ENCODE assay signal across 11 cellular contexts in genomic region chr1:39293375-39294070, GRCh38.
DNase-seq lines count a peak whose midpoint lies in the region; ATAC-seq, FAIRE-seq and TF ChIP-seq lines count a peak whose summit lies in the region.
"Had no signal": no experiment of that assay in that cellular context is flagged by ENCODE, and none has a peak within 500 bp of the region (broad histone marks: within the 10 kb centered on the region; RNA-seq: fewer than 3 reads in every experiment).

No MANE protein-coding gene starts in this region.

- no peak for TF ChIP-seq CTCF in fibroblast of villous mesenchyme (IDR thresholded peaks at IDR 0.05; ENCODE audit: insufficient read depth, low read depth, low read length)
- TF ChIP-seq CTCF in psoas muscle (IDR thresholded peaks at IDR 0.05), result no peak
- TF ChIP-seq CTCF in vagina (IDR thresholded peaks at IDR 0.05), result no peak

- H3K4me1 Mint-ChIP-seq in T-helper 17 cell (peaks cover 22% of the 10 kb centered on the region), immature natural killer cell (peaks cover 5 to 14% of the 10 kb centered on the region in 2 donors)

- DNase-seq in GM03348 (ENCODE audit: low spot score) (peak; percentile 43), T-helper 17 cell (no peak), fibroblast of villous mesenchyme (ENCODE audit: low read depth) (peak; percentile 24), psoas muscle (no peak), immature natural killer cell (no peak), GM12891 (ENCODE audit: insufficient read length, low spot score) (no peak), vagina (ENCODE audit: extremely low spot score in 2 of 2) (no peak)
- DNase-seq: activated effector memory CD4-positive, alpha-beta T cell treated with anti-CD3 and anti-CD28 coated beads, Interleukin-2, amount 50 U/mL, for 16 hours; MM.1S; SHP77 treated with DMSO at 0.1 percent for 48 hours; stimulated activated CD4-positive, alpha-beta T cell treated with anti-CD3 and anti-CD28 coated beads, Interleukin-12 subunit alpha, Interleukin-12 subunit beta, amount 100 ng/mL, for 4 hours had no signal

- 69 to 76% (median 71%) methylated on average over 3 of the region's 3 CpGs for WGBS in psoas muscle, 3 donors

- intact Hi-C loops in psoas muscle (cut with DNase I) (no loop called here), vagina (cut with DNase I) (no loop called here)

- no peak for FAIRE-seq in GM12891 (lab: Jason Lieb, UNC)

- peaks cover 3% of the 10 kb centered on the region for H3K36me3 Mint-ChIP-seq in T-helper 17 cell (ENCODE audit: low read depth)
- H3K36me3 Mint-ChIP-seq in immature natural killer cell, result peaks cover 28 to 68% (median 41%) of the 10 kb centered on the region in 3 donors

- no peaks in the 10 kb centered on the region for H3K4me1 ChIP-seq in psoas muscle
- H3K4me1 ChIP-seq in vagina, result peaks cover 9% of the 10 kb centered on the region

- no peak overlapping the region for H3K4me3 Mint-ChIP-seq in T-helper 17 cell
- no peak overlapping the region for H3K4me3 Mint-ChIP-seq in immature natural killer cell

- no peak for ATAC-seq in T-helper 17 cell
- ATAC-seq in psoas muscle, result peak; percentile 62 to 80 (median 79)

- H3K9me3 ChIP-seq in T-helper 17 cell (ENCODE audit: control insufficient read depth, low read length, poor library complexity, severe bottlenecking) (no peaks in the 10 kb centered on the region), psoas muscle (no peaks in the 10 kb centered on the region), vagina (no peaks in the 10 kb centered on the region)

- H3K27me3 ChIP-seq in psoas muscle (ENCODE audit: insufficient read depth in 3 of 3, low read length in 2 of 3), result no peaks in the 10 kb centered on the region
- H3K27me3 ChIP-seq in vagina, result no peaks in the 10 kb centered on the region

- H3K27me3 Mint-ChIP-seq in T-helper 17 cell, result no peaks in the 10 kb centered on the region
- no peaks in the 10 kb centered on the region for H3K27me3 Mint-ChIP-seq in immature natural killer cell (ENCODE audit: low read depth in 3 of 3)

- TF ChIP-seq POLR2A in GM12891 (IDR thresholded peaks at IDR 0.05; ENCODE audit: low read depth, low read length), result no peak
- no peak for TF ChIP-seq POLR2A in vagina (IDR thresholded peaks at IDR 0.05)

- no peak overlapping the region for H3K27ac ChIP-seq in psoas muscle
- no peak overlapping the region for H3K27ac ChIP-seq in vagina

- no peak overlapping the region for H3K4me3 ChIP-seq in fibroblast of villous mesenchyme (ENCODE audit: low read depth, low read length)
- no peak overlapping the region for H3K4me3 ChIP-seq in psoas muscle
- no peak overlapping the region for H3K4me3 ChIP-seq in vagina

- no peaks in the 10 kb centered on the region for H3K9me3 Mint-ChIP-seq in immature natural killer cell

- H3K27ac Mint-ChIP-seq in T-helper 17 cell, result peak overlapping the region; percentile 49
- peak overlapping the region in 3 of 6 donors; percentile 34 to 57 (median 48) for H3K27ac Mint-ChIP-seq in immature natural killer cell

- peaks cover 5 to 94% of the 10 kb centered on the region in 2 donors for H3K36me3 ChIP-seq in psoas muscle (ENCODE audit: insufficient read depth in 1 of 2, low read depth in 1 of 2)
- H3K36me3 ChIP-seq in vagina, result peaks cover 5 to 72% of the 10 kb centered on the region in 2 donors

TF ChIP-seq in GM12891, 5 proteins besides CTCF, POLR2A, EP300 and RAD21:
- TF ChIP-seq POLR2AphosphoS5 (IDR thresholded peaks at IDR 0.05; ENCODE audit: low read depth, low read length) (no peak), PAX5 (IDR thresholded peaks at IDR 0.05; ENCODE audit: insufficient read depth, low read length, severe bottlenecking) (no peak), POU2F2 (IDR thresholded peaks at IDR 0.05; ENCODE audit: low read depth, low read length) (no peak), TAF1 (IDR thresholded peaks at IDR 0.05; ENCODE audit: low read depth, low read length) (no peak), SPI1 (IDR thresholded peaks at IDR 0.05; ENCODE audit: low read depth, low read length) (no peak)

Comparison
In these comparisons a context has a peak if more than half of its experiments do, and no peak if none do; other contexts are left out.
1. DNase-seq: peak in GM03348 (single experiment) and fibroblast of villous mesenchyme (single experiment); none in T-helper 17 cell (0 of 3), psoas muscle (0 of 2), immature natural killer cell (0 of 3), GM12891 (single experiment) and vagina (0 of 2).